ENCODE assay signal across 1 cellular context in the genomic region with DNA sequence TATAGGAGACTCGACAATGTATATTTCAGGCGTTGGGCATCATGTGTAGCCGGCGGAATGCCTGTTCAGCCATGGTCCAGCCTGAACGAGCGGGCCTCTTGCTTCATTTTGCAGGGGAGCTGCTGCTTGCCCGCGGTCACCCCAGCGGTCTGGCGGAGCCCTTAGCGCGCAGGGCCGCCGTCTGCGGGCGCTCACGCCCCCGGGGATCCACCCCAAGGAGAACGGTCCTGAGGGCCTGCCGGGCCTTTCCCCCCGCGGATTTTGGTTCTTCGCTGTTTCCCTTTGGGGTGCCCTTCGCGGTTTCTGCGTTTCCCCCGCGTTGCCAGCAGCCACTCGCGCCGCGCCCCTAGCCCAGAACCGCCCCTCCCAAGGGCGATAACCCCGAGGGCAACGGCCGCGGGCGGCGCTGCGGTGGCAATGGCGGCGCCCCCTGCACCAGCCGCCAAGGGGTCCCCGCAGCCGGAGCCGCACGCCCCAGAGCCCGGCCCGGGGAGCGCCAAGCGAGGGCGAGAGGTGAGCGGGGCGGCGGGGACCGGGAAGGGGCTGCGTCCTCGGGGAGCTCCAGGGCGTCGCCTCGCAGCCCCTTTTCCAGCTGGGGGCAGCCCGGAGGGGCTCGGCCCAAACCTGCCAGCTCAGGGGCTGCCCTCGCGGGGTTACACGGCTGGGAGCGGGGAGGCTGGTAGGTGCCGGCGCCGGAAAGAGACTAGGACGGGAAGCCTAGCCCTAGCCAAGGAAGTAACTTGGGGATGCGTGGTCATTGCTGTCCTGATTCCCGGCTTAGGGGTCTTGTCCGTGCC.
TF ChIP-seq lines count a peak whose summit lies in the region.

A gene with protein sequence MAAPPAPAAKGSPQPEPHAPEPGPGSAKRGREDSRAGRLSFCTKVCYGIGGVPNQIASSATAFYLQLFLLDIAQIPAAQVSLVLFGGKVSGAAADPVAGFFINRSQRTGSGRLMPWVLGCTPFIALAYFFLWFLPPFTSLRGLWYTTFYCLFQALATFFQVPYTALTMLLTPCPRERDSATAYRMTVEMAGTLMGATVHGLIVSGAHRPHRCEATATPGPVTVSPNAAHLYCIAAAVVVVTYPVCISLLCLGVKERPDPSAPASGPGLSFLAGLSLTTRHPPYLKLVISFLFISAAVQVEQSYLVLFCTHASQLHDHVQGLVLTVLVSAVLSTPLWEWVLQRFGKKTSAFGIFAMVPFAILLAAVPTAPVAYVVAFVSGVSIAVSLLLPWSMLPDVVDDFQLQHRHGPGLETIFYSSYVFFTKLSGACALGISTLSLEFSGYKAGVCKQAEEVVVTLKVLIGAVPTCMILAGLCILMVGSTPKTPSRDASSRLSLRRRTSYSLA (plus strand): TSS at position 406 of the 797 bp plus-strand sequence. CDS start 12 bp downstream, at position 418.

TF ChIP-seq in K562, 482 proteins besides CTCF, POLR2A, EP300 and RAD21 (continued from another document):
- TF ChIP-seq RERE (CRISPR knock-in tag; IDR thresholded peaks at IDR 0.05; ENCODE audit: borderline replicate concordance) (0 out of 2 replicates have a peak, but pooled peaks have one; percentile 23), FOXK1 (CRISPR knock-in tag; IDR thresholded peaks at IDR 0.05; ENCODE audit: borderline replicate concordance) (0 out of 2 replicates have a peak, but pooled peaks have one; percentile 31), GTF2A2 (tag; IDR thresholded peaks at IDR 0.05) (no peak), KDM5B (IDR thresholded peaks at IDR 0.05; ENCODE audit: insufficient replicate concordance, low read depth, low read length) (peak; percentile 16), NRF1 (conservative IDR thresholded peaks at IDR 0.05 in 1 of 2, IDR thresholded peaks at IDR 0.05 in 1 of 2) (0 out of 4 replicates have a peak, but pooled peaks of 1 of the 2 experiments have one; percentile 13), KLF1 (tag; IDR thresholded peaks at IDR 0.05) (0 out of 2 replicates have a peak, but pooled peaks have one; percentile 48), HOXB6 (CRISPR knock-in tag; IDR thresholded peaks at IDR 0.05; ENCODE audit: borderline replicate concordance) (no peak), HIVEP1 (CRISPR knock-in tag; IDR thresholded peaks at IDR 0.05) (no peak), PRDM10 (IDR thresholded peaks at IDR 0.05; ENCODE audit: partially characterized antibody) (peak; percentile 17), MLLT1 (IDR thresholded peaks at IDR 0.05) (no peak), TCF3 (CRISPR knock-in tag; IDR thresholded peaks at IDR 0.05) (peak; percentile 24; the same call in 1 of the 2 replicates), NFIC (IDR thresholded peaks at IDR 0.05) (0 out of 2 replicates have a peak, but pooled peaks have one; percentile 14), GATAD2A (IDR thresholded peaks at IDR 0.05) (peak; percentile 64; the same call in 1 of the 2 replicates), KAT2B (IDR thresholded peaks at IDR 0.05; ENCODE audit: low read depth, low read length) (no peak), NR2C1 (IDR thresholded peaks at IDR 0.05) (no peak), NR2C1 (tag; IDR thresholded peaks at IDR 0.05) (no peak), XRCC5 (IDR thresholded peaks at IDR 0.05; ENCODE audit: low read depth, low read length) (no peak)
- TF ChIP-seq, protein P1, sequence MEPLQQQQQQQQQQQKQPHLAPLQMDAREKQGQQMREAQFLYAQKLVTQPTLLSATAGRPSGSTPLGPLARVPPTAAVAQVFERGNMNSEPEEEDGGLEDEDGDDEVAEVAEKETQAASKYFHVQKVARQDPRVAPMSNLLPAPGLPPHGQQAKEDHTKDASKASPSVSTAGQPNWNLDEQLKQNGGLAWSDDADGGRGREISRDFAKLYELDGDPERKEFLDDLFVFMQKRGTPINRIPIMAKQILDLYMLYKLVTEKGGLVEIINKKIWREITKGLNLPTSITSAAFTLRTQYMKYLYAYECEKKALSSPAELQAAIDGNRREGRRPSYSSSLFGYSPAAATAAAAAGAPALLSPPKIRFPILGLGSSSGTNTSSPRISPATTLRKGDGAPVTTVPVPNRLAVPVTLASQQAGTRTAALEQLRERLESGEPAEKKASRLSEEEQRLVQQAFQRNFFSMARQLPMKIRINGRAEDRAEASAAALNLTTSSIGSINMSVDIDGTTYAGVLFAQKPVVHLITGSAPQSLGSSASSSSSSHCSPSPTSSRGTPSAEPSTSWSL (CRISPR knock-in tag; IDR thresholded peaks at IDR 0.05; ENCODE audit: borderline replicate concordance): 0 out of 2 replicates have a peak, but pooled peaks have one; percentile 32
